ENCODE assay signal across 20 cellular contexts in the genomic region with DNA sequence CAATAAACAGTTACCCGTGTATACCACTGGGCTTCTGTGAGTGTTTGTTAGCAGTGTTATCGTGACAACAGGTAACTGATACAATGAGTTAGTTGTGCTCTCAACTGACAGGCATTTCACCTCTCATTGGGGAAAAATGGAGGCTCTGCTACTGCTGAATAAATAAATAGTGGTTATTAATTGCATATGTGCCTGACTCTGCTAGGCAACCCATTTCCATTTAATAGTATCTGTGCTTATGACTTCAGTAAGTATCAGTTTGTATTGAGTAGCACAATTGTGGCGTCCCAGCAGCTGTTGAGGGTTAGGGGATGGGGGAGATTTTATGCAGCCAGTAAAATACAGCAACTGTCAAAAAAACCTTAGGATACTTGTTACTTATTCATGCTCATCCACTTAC.
"Had no signal": no experiment of that assay in that cellular context is flagged by ENCODE, and none has a peak within 500 bp of the region (broad histone marks: within the 10 kb centered on the region; RNA-seq: fewer than 3 reads in every experiment).

No MANE protein-coding gene starts in this region.

- H3K27me3 ChIP-seq: gastrocnemius medialis, neural progenitor cell, ovary, thyroid gland, vagina had no signal

- H3K9me3 ChIP-seq: esophagus muscularis mucosa, gastrocnemius medialis, heart right ventricle, left ventricle myocardium inferior, lower lobe of right lung, ovary, suprapubic skin, thyroid gland, vagina had no signal

- H3K4me1 ChIP-seq: esophagus muscularis mucosa, heart right ventricle, lower lobe of right lung, neural progenitor cell, suprapubic skin, thyroid gland, vagina had no signal

- H3K4me3 ChIP-seq: esophagus muscularis mucosa, gastrocnemius medialis, heart right ventricle, left ventricle myocardium inferior, lower lobe of right lung, neural progenitor cell, ovary, suprapubic skin, thyroid gland, vagina had no signal

- H3K36me3 ChIP-seq: esophagus muscularis mucosa, gastrocnemius medialis, heart right ventricle, left ventricle myocardium inferior, lower lobe of right lung, neural progenitor cell, ovary, suprapubic skin, thyroid gland, vagina had no signal

- FAIRE-seq: kidney, small intestine had no signal

- H3K27ac ChIP-seq: epithelial cell of prostate, esophagus muscularis mucosa, gastrocnemius medialis, heart right ventricle, left ventricle myocardium inferior, lower lobe of right lung, neural progenitor cell, ovary, suprapubic skin, thyroid gland, vagina had no signal

- DNase-seq: effector memory CD8-positive, alpha-beta T cell; gastrocnemius medialis; heart right ventricle; kidney; left cardiac atrium; left ventricle myocardium inferior; lower lobe of right lung; midbrain; nucleus accumbens; ovary; right cardiac atrium; small intestine; stimulated activated CD4-positive, alpha-beta T cell treated with anti-CD3 and anti-CD28 coated beads, Interleukin-2, amount 100 ng/mL, for 48 hours; stimulated activated naive CD4-positive, alpha-beta T cell treated with Interleukin-2 at 50 U/mL for 16 hours; thyroid gland had no signal
